Comparison of ENCODE assay signal across 17 cellular contexts in genomic region chrY:16636254-16636653, GRCh38.
DNase-seq lines count a peak whose midpoint lies in the region; ATAC-seq lines count a peak whose summit lies in the region.
"Had no signal": no experiment of that assay in that cellular context is flagged by ENCODE, and none has a peak within 500 bp of the region (broad histone marks: within the 10 kb centered on the region; RNA-seq: fewer than 3 reads in every experiment).

No MANE protein-coding gene starts in this region.

- H3K27ac Mint-ChIP-seq in memory B cell: peak overlapping the region; percentile 69
- H3K27ac Mint-ChIP-seq: activated CD4-positive, alpha-beta memory T cell treated with anti-CD3 and anti-CD28 coated beads, Interleukin-2, amount 10 ng/mL, durations not matched to agents 7 days and 5 days; activated T-helper 1 cell treated with anti-CD3 and anti-CD28 coated beads, Interleukin-12 subunit alpha, Interleukin-12 subunit beta, Interleukin-2, Interleukin-4 antibody, amounts not matched to agents 30 ng/mL and 10 ng/mL and 1 ng/mL, durations not matched to agents 14 hours and 24 hours and 36 hours had no signal

- peaks cover 2% of the 10 kb centered on the region for H3K4me1 Mint-ChIP-seq in memory B cell
- H3K4me1 Mint-ChIP-seq: activated CD4-positive, alpha-beta memory T cell treated with anti-CD3 and anti-CD28 coated beads, Interleukin-2, amount 10 ng/mL, durations not matched to agents 7 days and 5 days; central memory CD8-positive, alpha-beta T cell had no signal

- H3K36me3 Mint-ChIP-seq in memory B cell: no peaks in the 10 kb centered on the region

- H3K9me3 Mint-ChIP-seq in memory B cell: no peaks in the 10 kb centered on the region
- H3K9me3 Mint-ChIP-seq: activated T-helper 1 cell treated with anti-CD3 and anti-CD28 coated beads, Interleukin-12 subunit alpha, Interleukin-12 subunit beta, Interleukin-2, Interleukin-4 antibody, amounts not matched to agents 30 ng/mL and 10 ng/mL and 1 ng/mL, durations not matched to agents 14 hours and 24 hours and 36 hours had no signal

- DNase-seq in memory B cell (ENCODE audit: low spot score in 2 of 2) (peak in 1 of 2 donors; percentile 41), NK-92 (lab: John Stamatoyannopoulos, UW; ENCODE audit: unreplicated experiment) (no peak)
- DNase-seq in activated CD8-positive, alpha-beta memory T cell treated with anti-CD3 and anti-CD28 coated beads for 24 hours: no peak
- DNase-seq: activated CD4-positive, alpha-beta memory T cell treated with anti-CD3 and anti-CD28 coated beads, Interleukin-2, amount 10 ng/mL, durations not matched to agents 7 days and 5 days; adrenal gland; left lung; NCI-H1105 treated with DMSO at 0.1 percent for 48 hours; OCI-M1; sigmoid colon; SK-N-SH; stimulated activated CD4-positive, alpha-beta T cell treated with anti-CD3 and anti-CD28 coated beads, Interleukin-2, amount 100 ng/mL, for 24 hours had no signal

- H3K27me3 Mint-ChIP-seq in memory B cell: no peaks in the 10 kb centered on the region
- H3K27me3 Mint-ChIP-seq: activated CD4-positive, alpha-beta memory T cell treated with anti-CD3 and anti-CD28 coated beads, Interleukin-2, amount 10 ng/mL, durations not matched to agents 7 days and 5 days; central memory CD8-positive, alpha-beta T cell had no signal

- no peak overlapping the region for H3K4me3 Mint-ChIP-seq in memory B cell
- H3K4me3 Mint-ChIP-seq: activated CD4-positive, alpha-beta memory T cell treated with anti-CD3 and anti-CD28 coated beads, Interleukin-2, amount 10 ng/mL, durations not matched to agents 7 days and 5 days; activated T-helper 1 cell treated with anti-CD3 and anti-CD28 coated beads, Interleukin-12 subunit alpha, Interleukin-12 subunit beta, Interleukin-2, Interleukin-4 antibody, amounts not matched to agents 30 ng/mL and 10 ng/mL and 1 ng/mL, durations not matched to agents 14 hours and 24 hours and 36 hours; central memory CD8-positive, alpha-beta T cell had no signal

- ATAC-seq in GM19452 (IDR thresholded peaks at IDR 0.05; ENCODE audit: unreplicated experiment): peak; percentile 98
- ATAC-seq in HG02798 (IDR thresholded peaks at IDR 0.05; ENCODE audit: poor library complexity, unreplicated experiment): peak; percentile 99
- peak; percentile 99 for ATAC-seq in HG03521 (IDR thresholded peaks at IDR 0.05; ENCODE audit: unreplicated experiment)
- ATAC-seq in memory B cell (ENCODE audit: low read depth): peak; percentile 92
- ATAC-seq in esophagus mucosa: no peak
- ATAC-seq: left lung had no signal
